Comparison of ENCODE assay signal across 2 cellular contexts in the genomic region with DNA sequence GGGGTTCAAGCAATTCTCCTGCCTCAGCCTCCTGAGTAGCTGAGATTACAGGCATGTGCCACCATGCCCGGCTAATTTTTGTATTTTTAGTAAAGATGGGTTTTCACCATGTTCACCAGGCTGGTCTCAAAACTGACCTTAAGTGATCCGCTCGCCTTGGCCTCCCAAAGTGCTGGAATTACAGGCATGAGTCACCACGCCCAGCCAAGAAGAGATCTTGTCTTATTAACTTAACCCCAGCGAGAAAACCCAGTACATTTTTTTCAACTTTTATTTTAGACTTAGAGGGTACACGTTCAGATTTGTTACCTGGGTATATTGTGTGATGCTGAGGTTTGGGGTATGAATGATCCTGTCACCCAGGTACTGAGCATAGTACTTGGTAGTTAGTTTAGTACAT. TPM values are rescaled to one million over a fixed set of nuclear protein-coding genes. Genes with fewer than 3 reads are reported as not detected.
"Had no signal": no experiment of that assay in that cellular context is flagged by ENCODE, and none has a peak within 500 bp of the region (broad histone marks: within the 10 kb centered on the region; RNA-seq: fewer than 3 reads in every experiment).

No MANE protein-coding gene starts in this region.

RNA-seq across cellular contexts. Expression of a gene that starts 38.3 kb away (rescaled TPM):
- total RNA-seq: naive thymus-derived CD4-positive, alpha-beta T cell had no signal
- polyA plus RNA-seq: immature natural killer cell had no signal
